Comparison of ENCODE assay signal across 26 cellular contexts in genomic region chr10:94238006-94238617, GRCh38.
"Had no signal": no experiment of that assay in that cellular context is flagged by ENCODE, and none has a peak within 500 bp of the region (broad histone marks: within the 10 kb centered on the region; RNA-seq: fewer than 3 reads in every experiment).

No MANE protein-coding gene starts in this region.

- H3K4me3 ChIP-seq: coronary artery, dorsolateral prefrontal cortex, esophagus squamous epithelium, gastroesophageal sphincter, heart left ventricle, hepatocyte, lower lobe of right lung, mucosa of descending colon had no signal

- H3K36me3 ChIP-seq: esophagus squamous epithelium had no signal

- ATAC-seq: esophagus mucosa, gastroesophageal sphincter, heart left ventricle, left colon, left lobe of liver, left ventricle myocardium superior, mucosa of descending colon had no signal

- H3K27ac Mint-ChIP-seq: immature natural killer cell, naive B cell had no signal

- H3K27me3 ChIP-seq: esophagus squamous epithelium, gastroesophageal sphincter, heart left ventricle, hepatocyte had no signal

- H3K27ac ChIP-seq: coronary artery, dorsolateral prefrontal cortex, epithelial cell of prostate, esophagus squamous epithelium, gastroesophageal sphincter, hepatocyte, lower lobe of right lung had no signal

- H3K4me3 Mint-ChIP-seq: immature natural killer cell, mesothelial cell of epicardium, naive B cell had no signal

- H3K4me1 ChIP-seq: esophagus squamous epithelium, lower lobe of right lung had no signal

- H3K9me3 Mint-ChIP-seq: mesothelial cell of epicardium had no signal

- H3K9me3 ChIP-seq: esophagus squamous epithelium, gastroesophageal sphincter, heart left ventricle, lower lobe of right lung, mucosa of descending colon had no signal

- DNase-seq: dermis blood vessel endothelial cell; dorsolateral prefrontal cortex; effector CD4-positive, alpha-beta T cell; effector memory CD4-positive, alpha-beta T cell; erythroblast; esophagus squamous epithelium; foreskin fibroblast; heart left ventricle; hypothalamus; immature natural killer cell; islet precursor cell; kidney; kidney glomerular epithelial cell; left colon; left ventricle myocardium superior; lower lobe of right lung; mesenchymal stem cell; mucosa of descending colon; naive B cell had no signal

- H3K36me3 Mint-ChIP-seq: immature natural killer cell, mesothelial cell of epicardium, naive B cell had no signal
